ENCODE assay signal across 21 cellular contexts in genomic region chr6:69980624-69981023, GRCh38.
DNase-seq lines count a peak whose midpoint lies in the region; TF ChIP-seq lines count a peak whose summit lies in the region.
"Had no signal": no experiment of that assay in that cellular context is flagged by ENCODE, and none has a peak within 500 bp of the region (broad histone marks: within the 10 kb centered on the region; RNA-seq: fewer than 3 reads in every experiment).

No MANE protein-coding gene starts in this region.

- no peak overlapping the region for H3K27ac ChIP-seq in A673 (ENCODE audit: low read depth, low read length, poor library complexity, severe bottlenecking)
- H3K27ac ChIP-seq in OCI-LY3 (ENCODE audit: low read length) = no peak overlapping the region
- H3K27ac ChIP-seq: A549, SJSA1 had no signal

- H3K79me2 ChIP-seq in OCI-LY3 (ENCODE audit: low read length) = no peaks in the 10 kb centered on the region

- POLR2A ChIA-PET in A673 (lab: Charles Lee; ENCODE audit: low non-redundant PET) = no interaction called here

- BruUV-seq in A673 (replicated peaks; lab: Mats Ljungman, UMichigan) = no TSS peak

- intact Hi-C loops in A673 (cut with micrococcal nuclease; ENCODE audit: unreplicated experiment) = no loop called here

- H3K9ac ChIP-seq in OCI-LY3 (ENCODE audit: low read length) = no peak overlapping the region

- H3K4me3 ChIP-seq in A673 (ENCODE audit: low read depth, low read length, poor library complexity, severe bottlenecking) = no peak overlapping the region
- H3K4me3 ChIP-seq in OCI-LY3 (ENCODE audit: low read length) = no peak overlapping the region
- H3K4me3 ChIP-seq: A549, GM23338, K562, SJSA1 had no signal

- H4K20me1 ChIP-seq in OCI-LY3 (ENCODE audit: insufficient read depth, low read length) = no peaks in the 10 kb centered on the region

- TF ChIP-seq CTCF in A673 (conservative IDR thresholded peaks at IDR 0.05; ENCODE audit: low read depth, low read length) = 0 out of 2 replicates have a peak, but pooled peaks have one; percentile 17
- TF ChIP-seq CTCF in OCI-LY3 (IDR thresholded peaks at IDR 0.05; ENCODE audit: low read depth, low read length) = peak; percentile 14; the same call in 1 of the 2 replicates

- H3K36me3 ChIP-seq in A673 (ENCODE audit: insufficient read depth, low read length, poor library complexity, severe bottlenecking) = no peaks in the 10 kb centered on the region
- no peaks in the 10 kb centered on the region for H3K36me3 ChIP-seq in OCI-LY3 (replicated peaks; ENCODE audit: low read depth, low read length)
- H3K36me3 ChIP-seq: SJSA1 had no signal

- H3K27me3 ChIP-seq in A673 (replicated peaks; ENCODE audit: insufficient read depth, low read depth, low read length, poor library complexity) = no peaks in the 10 kb centered on the region
- no peaks in the 10 kb centered on the region for H3K27me3 ChIP-seq in OCI-LY3 (ENCODE audit: low read depth, low read length)
- H3K27me3 ChIP-seq: SJSA1 had no signal

- DNase-seq in A673 (ENCODE audit: low spot score) (peak; percentile 47), D341Med (ENCODE audit: low spot score) (peak; percentile 36), NCI-H1105 treated with DMSO at 0.1 percent for 48 hours (lab: John Stamatoyannopoulos, UW) (peak; percentile 9), dedifferentiated amniotic fluid mesenchymal stem cell (ENCODE audit: extremely low spot score) (no peak), mesenteric fat pad (ENCODE audit: low spot score) (no peak), NK-92 (lab: John Stamatoyannopoulos, UW; ENCODE audit: unreplicated experiment) (no peak)
- DNase-seq: C1 segment of cervical spinal cord; Caco-2; CD4-positive, alpha-beta memory T cell; Kasumi-1; NCI-H1092 treated with DMSO at 0.1 percent for 48 hours; NCI-H146; NCI-H1930; NCI-H2227 treated with DMSO at 0.1 percent for 48 hours; NCI-H774; T-helper 2 cell had no signal

- no peak overlapping the region for H2AFZ ChIP-seq in OCI-LY3 (ENCODE audit: low read depth, low read length)
- H2AFZ ChIP-seq: GM23338 had no signal

- H3K4me2 ChIP-seq in OCI-LY3 (ENCODE audit: low read length) = no peak overlapping the region
- H3K4me2 ChIP-seq: A549, GM23338 had no signal

- H3K4me1 ChIP-seq in A673 (ENCODE audit: insufficient read depth, low read length, poor library complexity, severe bottlenecking) (peaks cover 3% of the 10 kb centered on the region), OCI-LY3 (ENCODE audit: low read length) (peaks cover 11% of the 10 kb centered on the region)
- H3K4me1 ChIP-seq: A549, Caco-2, SJSA1 had no signal

- H3K9me3 ChIP-seq in A673 (ENCODE audit: low read depth, low read length, poor library complexity, severe bottlenecking) (no peaks in the 10 kb centered on the region), OCI-LY3 (ENCODE audit: insufficient read depth, low read length) (no peaks in the 10 kb centered on the region)
- H3K9me3 ChIP-seq: A549, Caco-2, SJSA1 had no signal

- CTCF ChIA-PET in A673 (lab: Charles Lee) = no interaction called here

Comparison
In these comparisons a context has a peak if more than half of its experiments do, and no peak if none do; other contexts are left out.
1. DNase-seq: peak in A673 (single experiment), D341Med (single experiment) and NCI-H1105 treated with DMSO at 0.1 percent for 48 hours (single experiment); none in dedifferentiated amniotic fluid mesenchymal stem cell (single experiment), mesenteric fat pad (single experiment) and NK-92 (single experiment).